21 cellular contexts compared by ENCODE assay signal in the genomic region with DNA sequence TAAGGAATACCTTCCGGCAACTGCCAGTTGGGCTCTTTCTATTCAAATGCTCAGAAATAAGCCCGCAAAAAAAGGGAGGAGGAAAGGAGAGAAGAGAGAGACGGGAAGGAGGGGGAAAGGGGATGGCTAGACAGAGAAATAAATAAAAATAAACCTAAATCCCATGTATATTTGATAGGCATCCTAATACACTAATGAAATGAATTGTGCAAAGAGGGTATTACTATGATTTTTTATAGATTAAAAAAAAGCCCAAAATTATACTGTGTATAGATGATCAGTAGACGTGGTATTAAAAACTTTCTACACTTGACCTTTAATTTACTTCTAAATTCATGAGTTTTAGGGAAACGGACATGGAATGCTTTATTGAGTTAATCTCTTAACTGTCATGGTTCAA.
A peak's percentile ranks its signal among the peaks of the same experiment; 100 is the strongest.
DNase-seq lines count a peak whose midpoint lies in the region; ATAC-seq, FAIRE-seq and TF ChIP-seq lines count a peak whose summit lies in the region.
"Had no signal": no experiment of that assay in that cellular context is flagged by ENCODE, and none has a peak within 500 bp of the region (broad histone marks: within the 10 kb centered on the region; RNA-seq: fewer than 3 reads in every experiment).

No MANE protein-coding gene starts in this region.

- H3F3A ChIP-seq in MM.1S (ENCODE audit: insufficient read depth, low read length) = no peaks in the 10 kb centered on the region

- CTCF ChIA-PET in HepG2 (lab: Yijun Ruan, JAX; ENCODE audit: low intra/inter-chr PET ratio, low total read pairs) = no interaction called here

- TF ChIP-seq RAD21 in HepG2 (CRISPR knock-in tag; IDR thresholded peaks at IDR 0.05) = no peak

- H2AFZ ChIP-seq in HepG2 (ENCODE audit: low read length) = no peak overlapping the region
- H2AFZ ChIP-seq in MM.1S (ENCODE audit: low read length) = no peak overlapping the region

- ATAC-seq in HepG2 (no peak), right lobe of liver (no peak), pancreas (no peak)
- ATAC-seq: A549, GM12878 had no signal

- H3K9me2 ChIP-seq in MM.1S (replicated peaks; ENCODE audit: insufficient read depth, low read length) = no peaks in the 10 kb centered on the region

- TF ChIP-seq CTCF in HepG2 (CRISPR knock-in tag; IDR thresholded peaks at IDR 0.05) (no peak), right lobe of liver (IDR thresholded peaks at IDR 0.05) (no peak), pancreas (IDR thresholded peaks at IDR 0.05) (no peak), MM.1S (IDR thresholded peaks at IDR 0.05; ENCODE audit: low read length) (no peak)

- no peak overlapping the region for H3K27ac ChIP-seq in HepG2 (ENCODE audit: extremely low read length, insufficient read depth, low read length)
- no peak overlapping the region for H3K27ac ChIP-seq in right lobe of liver
- H3K27ac ChIP-seq in pancreas = no peak overlapping the region
- no peak overlapping the region for H3K27ac ChIP-seq in MM.1S (ENCODE audit: low read length)
- H3K27ac ChIP-seq: A549; BLaER1 treated with 17β-estradiol and CSF1 and Interleukin-3, amounts not matched to agents 10 nM and 100 nM had no signal

- BruUV-seq in HepG2 (replicated peaks; lab: Mats Ljungman, UMichigan) = no TSS peak

- H3K4me3 ChIP-seq in HepG2 (replicated peaks in 1 of 3; ENCODE audit: insufficient read depth in 1 of 3, low read depth in 2 of 3, low read length in 3 of 3) = no peak overlapping the region
- no peak overlapping the region for H3K4me3 ChIP-seq in right lobe of liver
- H3K4me3 ChIP-seq in pancreas = no peak overlapping the region
- H3K4me3 ChIP-seq in MM.1S (ENCODE audit: low read length) = no peak overlapping the region
- H3K4me3 ChIP-seq: A549; BLaER1 treated with 17β-estradiol and CSF1 and Interleukin-3, amounts not matched to agents 10 nM and 100 nM; GM12878 had no signal

- no peaks in the 10 kb centered on the region; the same call in 1 of the 2 replicates for H4K20me1 ChIP-seq in HepG2 (ENCODE audit: insufficient read depth, low read length)
- no peaks in the 10 kb centered on the region for H4K20me1 ChIP-seq in MM.1S (ENCODE audit: insufficient read depth, low read length)
- H4K20me1 ChIP-seq: BLaER1 treated with 17β-estradiol and CSF1 and Interleukin-3, amounts not matched to agents 10 nM and 100 nM had no signal

- intact Hi-C loops in HepG2 (cut with micrococcal nuclease; ENCODE audit: unreplicated experiment) = no loop called here
- intact Hi-C loops in right lobe of liver (cut with DNase I) = no loop called here
- intact Hi-C loops in pancreas (cut with DNase I) = no loop called here

- H3K9me3 ChIP-seq in HepG2 (ENCODE audit: low read length) = no peaks in the 10 kb centered on the region
- no peaks in the 10 kb centered on the region for H3K9me3 ChIP-seq in right lobe of liver
- no peaks in the 10 kb centered on the region for H3K9me3 ChIP-seq in pancreas
- H3K9me3 ChIP-seq in MM.1S (replicated peaks; ENCODE audit: insufficient read depth, low read length) = no peaks in the 10 kb centered on the region
- H3K9me3 ChIP-seq: A549; BE2C; BLaER1 treated with 17β-estradiol and CSF1 and Interleukin-3, amounts not matched to agents 10 nM and 100 nM had no signal

- H3K36me3 ChIP-seq in HepG2 (replicated peaks in 1 of 2; ENCODE audit: control insufficient read depth in 1 of 2, insufficient read depth in 2 of 2, low read length in 2 of 2) (0 out of 5 replicates have a peak, but pooled peaks cover 2 to 7% of the 10 kb centered on the region in 2 experiments), right lobe of liver (no peaks in the 10 kb centered on the region), pancreas (no peaks in the 10 kb centered on the region), MM.1S (replicated peaks; ENCODE audit: insufficient read depth, low read length) (no peaks in the 10 kb centered on the region)
- H3K36me3 ChIP-seq: BE2C had no signal

- H3K4me1 ChIP-seq in HepG2 (ENCODE audit: insufficient read depth, low read length) (no peaks in the 10 kb centered on the region), right lobe of liver (no peaks in the 10 kb centered on the region), pancreas (no peaks in the 10 kb centered on the region), MM.1S (ENCODE audit: low read length) (no peaks in the 10 kb centered on the region)
- H3K4me1 ChIP-seq: A549; BLaER1 treated with 17β-estradiol and CSF1 and Interleukin-3, amounts not matched to agents 10 nM and 100 nM had no signal

- H3K4me2 ChIP-seq in HepG2 (ENCODE audit: low read depth, low read length) (no peak overlapping the region), MM.1S (ENCODE audit: low read depth, low read length) (no peak overlapping the region)
- H3K4me2 ChIP-seq: A549; BLaER1 treated with 17β-estradiol and CSF1 and Interleukin-3, amounts not matched to agents 10 nM and 100 nM had no signal

- TF ChIP-seq POLR2A in HepG2 (IDR thresholded peaks at IDR 0.05; ENCODE audit: insufficient read depth in 1 of 2, low read depth in 2 of 2, low read length in 2 of 2) (no peak), right lobe of liver (IDR thresholded peaks at IDR 0.05) (no peak)

- POLR2A ChIA-PET in HepG2 (lab: Yijun Ruan, JAX) = no interaction called here

- 95% methylated on average over 5 of the region's 5 CpGs for WGBS in HepG2 (ENCODE audit: low lambda C conversion rate)
- 84% methylated on average over 5 of the region's 5 CpGs for WGBS in right lobe of liver (ENCODE audit: insufficient coverage, low coverage, low lambda C conversion rate, missing lambda C conversion rate)
- WGBS in pancreas, 2 donors = 97% methylated on average over 5 of the region's 5 CpGs

- FAIRE-seq in HepG2 (lab: Jason Lieb, UNC) (no peak), colon (lab: Jason Lieb, UNC) (peak; percentile 49), pancreas (lab: Jason Lieb, UNC) (peak; percentile 56)
- FAIRE-seq: A549, D721Med, GM12878, GM19239 had no signal

- H3K9ac ChIP-seq in HepG2 (ENCODE audit: insufficient read depth, low read depth, low read length) = no peak overlapping the region
- H3K9ac ChIP-seq in MM.1S (ENCODE audit: low read length) = no peak overlapping the region
- H3K9ac ChIP-seq: BLaER1 treated with 17β-estradiol and CSF1 and Interleukin-3, amounts not matched to agents 10 nM and 100 nM had no signal

- H3K79me2 ChIP-seq in HepG2 (ENCODE audit: insufficient read depth, low read length) (no peaks in the 10 kb centered on the region), MM.1S (ENCODE audit: low read length) (no peaks in the 10 kb centered on the region)

- in situ Hi-C loops in HepG2 (cut with HindIII; ENCODE audit: extremely low pct_ligation_motif_present, low pct_unique_long_range_greater_than_20kb) = no loop called here

- DNase-seq in HepG2 (ENCODE audit: low spot score) (no peak), right lobe of liver (no peak), pancreas (no peak), NCI-H1092 treated with DMSO at 0.1 percent for 48 hours (lab: John Stamatoyannopoulos, UW) (no peak), MM.1S (no peak)
- DNase-seq: 8988T; ACHN; AML-193; CD4-positive, alpha-beta T cell; CD8-positive, alpha-beta memory T cell; DMS 273 treated with DMSO at 0.1 percent for 48 hours; EL; GDM1; H7 had no signal

- no peaks in the 10 kb centered on the region for H3K27me3 ChIP-seq in HepG2 (ENCODE audit: control insufficient read depth in 1 of 2, insufficient read depth in 2 of 2, low read length in 2 of 2)
- no peaks in the 10 kb centered on the region for H3K27me3 ChIP-seq in right lobe of liver
- no peaks in the 10 kb centered on the region for H3K27me3 ChIP-seq in pancreas
- H3K27me3 ChIP-seq in MM.1S (replicated peaks; ENCODE audit: insufficient read depth, low read length) = no peaks in the 10 kb centered on the region
- H3K27me3 ChIP-seq: BE2C; BLaER1 treated with 17β-estradiol and CSF1 and Interleukin-3, amounts not matched to agents 10 nM and 100 nM had no signal

- TF ChIP-seq EP300 in HepG2 (IDR thresholded peaks at IDR 0.05; ENCODE audit: low read depth in 2 of 2, low read length in 2 of 2) (no peak), HepG2 (CRISPR knock-in tag; IDR thresholded peaks at IDR 0.05; ENCODE audit: borderline replicate concordance) (no peak)

TF ChIP-seq in HepG2, 621 proteins besides CTCF, POLR2A, EP300 and RAD21:
- TF ChIP-seq ZNF18 (CRISPR knock-in tag; IDR thresholded peaks at IDR 0.05; ENCODE audit: insufficient replicate concordance) (no peak), ZNF558 (CRISPR knock-in tag; IDR thresholded peaks at IDR 0.05; ENCODE audit: borderline replicate concordance) (no peak), HNRNPK (IDR thresholded peaks at IDR 0.05; ENCODE audit: low read depth, low read length, poor library complexity, severe bottlenecking) (peak; percentile 50), JDP2 (CRISPR knock-in tag; IDR thresholded peaks at IDR 0.05; ENCODE audit: borderline replicate concordance) (no peak), GFI1 (CRISPR knock-in tag; IDR thresholded peaks at IDR 0.05; ENCODE audit: borderline replicate concordance) (no peak)
